8 cellular contexts compared by ENCODE assay signal in the genomic region with DNA sequence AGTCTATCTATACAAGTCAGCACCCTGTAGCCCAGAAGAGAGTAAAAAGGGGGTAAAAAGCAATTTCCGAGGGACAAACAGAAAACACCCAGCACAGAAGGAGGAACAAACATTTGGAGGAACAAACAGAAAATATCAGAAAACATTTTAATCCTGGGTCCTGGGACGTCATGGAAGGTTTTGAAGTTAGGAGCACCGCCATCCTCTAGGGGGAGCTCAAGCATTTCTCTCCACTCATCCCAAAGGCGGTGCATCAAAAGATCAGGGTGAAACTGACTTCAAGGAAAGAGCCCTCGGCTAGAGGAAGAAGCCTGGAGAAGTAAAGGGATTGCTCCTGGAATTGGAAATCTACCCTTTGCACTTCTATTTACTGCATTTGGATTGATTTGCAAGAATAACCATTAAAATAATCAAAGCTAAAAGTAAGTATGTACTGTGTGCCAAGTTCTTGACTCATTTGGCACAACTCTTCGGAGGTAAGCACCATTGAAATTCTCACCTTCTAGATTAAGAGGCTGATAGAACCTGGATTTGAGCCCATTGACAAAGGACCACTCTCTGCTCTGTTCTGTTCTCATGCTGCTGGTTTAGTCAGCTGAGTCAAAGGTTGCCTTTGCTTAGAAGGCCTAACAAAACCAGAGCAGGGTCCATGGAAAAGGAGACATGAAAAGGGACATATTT. TPM values are rescaled to one million over a fixed set of nuclear protein-coding genes. Genes with fewer than 3 reads are reported as not detected.
DNase-seq lines count a peak whose midpoint lies in the region; ATAC-seq and TF ChIP-seq lines count a peak whose summit lies in the region.

No MANE protein-coding gene starts in this region.

- intact Hi-C loops in posterior cingulate gyrus (cut with DNase I): loop anchor here (2.0 to 10.0 kb wide), 3 partner anchors 559 to 1392 kb away; no protein-coding TSS in a partner anchor

- peak; percentile 62 for ATAC-seq in gastroesophageal sphincter

- no peaks in the 10 kb centered on the region for H4K20me1 ChIP-seq in MM.1S (ENCODE audit: insufficient read depth, low read length)

- CTCF ChIA-PET in GM10248 (lab: Yijun Ruan, JAX): interaction anchor here (0.6 to 4.1 kb wide), 55 partner anchors 9 to 1416 kb away, joined by 3 to 60 read pairs (median 4); partner anchors contain the start of gene POC1B

- TF ChIP-seq EP300 in gastroesophageal sphincter (IDR thresholded peaks at IDR 0.05): no peak

- no peak overlapping the region for H3K9ac ChIP-seq in MM.1S (ENCODE audit: low read length)

- H2AFZ ChIP-seq in MM.1S (ENCODE audit: low read length): no peak overlapping the region

- no peak overlapping the region for H3K27ac ChIP-seq in MM.1S (ENCODE audit: low read length)
- H3K27ac ChIP-seq in gastroesophageal sphincter: no peak overlapping the region

- no peak overlapping the region for H3K4me3 ChIP-seq in MM.1S (ENCODE audit: low read length)
- no peak overlapping the region for H3K4me3 ChIP-seq in gastroesophageal sphincter

- H3K4me1 ChIP-seq in MM.1S (ENCODE audit: low read length): no peaks in the 10 kb centered on the region
- peaks cover 0 to 23% (median 6%) of the 10 kb centered on the region in 3 donors for H3K4me1 ChIP-seq in gastroesophageal sphincter

- no peaks in the 10 kb centered on the region for H3K79me2 ChIP-seq in MM.1S (ENCODE audit: low read length)

- DNase-seq in GM10248 (ENCODE audit: extremely low spot score) (peak; percentile 45), HCEC 1CT (peak; percentile 79), MM.1S (peak; percentile 68), SHP77 treated with DMSO at 0.1 percent for 48 hours (lab: John Stamatoyannopoulos, UW) (peak; percentile 38), posterior cingulate gyrus (peak in 7 of 10 donors; percentile 31 to 87 (median 60)), GOT3 (lab: John Stamatoyannopoulos, UW) (no peak)
- peak; percentile 82 for DNase-seq in activated effector memory CD4-positive, alpha-beta T cell treated with anti-CD3 and anti-CD28 coated beads, Interleukin-2, amount 50 U/mL, for 16 hours

- no peaks in the 10 kb centered on the region for H3F3A ChIP-seq in MM.1S (ENCODE audit: insufficient read depth, low read length)

- peak; percentile 86 for TF ChIP-seq CTCF in GM10248 (IDR thresholded peaks at IDR 0.05; ENCODE audit: control extremely low read depth, extremely low read depth, low read depth, missing control alignments)
- TF ChIP-seq CTCF in MM.1S (IDR thresholded peaks at IDR 0.05; ENCODE audit: low read length): peak; percentile 90
- peak; percentile 68 to 86 (median 80) for TF ChIP-seq CTCF in gastroesophageal sphincter (IDR thresholded peaks at IDR 0.05)

- 16 to 22% methylated on average over 6 of the region's 6 CpGs for WGBS in gastroesophageal sphincter (ENCODE audit: low coverage in 1 of 2), 2 donors

- H3K9me3 ChIP-seq in MM.1S (replicated peaks; ENCODE audit: insufficient read depth, low read length): no peaks in the 10 kb centered on the region
- no peaks in the 10 kb centered on the region for H3K9me3 ChIP-seq in gastroesophageal sphincter

- no peak overlapping the region for H3K4me2 ChIP-seq in MM.1S (ENCODE audit: low read depth, low read length)

- H3K27me3 ChIP-seq in MM.1S (replicated peaks; ENCODE audit: insufficient read depth, low read length) (no peaks in the 10 kb centered on the region), gastroesophageal sphincter (no peaks in the 10 kb centered on the region)

- H3K36me3 ChIP-seq in MM.1S (replicated peaks; ENCODE audit: insufficient read depth, low read length): no peaks in the 10 kb centered on the region
- no peaks in the 10 kb centered on the region for H3K36me3 ChIP-seq in gastroesophageal sphincter

- no peaks in the 10 kb centered on the region for H3K9me2 ChIP-seq in MM.1S (replicated peaks; ENCODE audit: insufficient read depth, low read length)

- no peak for TF ChIP-seq POLR2A in gastroesophageal sphincter (IDR thresholded peaks at IDR 0.05)

- POLR2A ChIA-PET in GM10248 (lab: Yijun Ruan, JAX): no interaction called here

RNA-seq across cellular contexts. Expression of gene POC1B, which starts 17.2 kb away (rescaled TPM):
- total RNA-seq in gastroesophageal sphincter: 10 to 100 TPM; 17.6 to 35.2 (median 23.8) TPM

RNA-seq across cellular contexts. Expression of gene GALNT4, which starts 18.5 kb away (rescaled TPM):
- 10 to 100 TPM in 1 of 4 donors, 1 to 10 TPM in 3; 5.3 to 10.8 (median 7.1) TPM for total RNA-seq in gastroesophageal sphincter
